Comparison of ENCODE assay signal across 9 cellular contexts in genomic region chr19:52993342-52994178, GRCh38. TPM values are rescaled to one million over a fixed set of nuclear protein-coding genes. Genes with fewer than 3 reads are reported as not detected.
DNase-seq lines count a peak whose midpoint lies in the region; ATAC-seq and TF ChIP-seq lines count a peak whose summit lies in the region.
"Had no signal": no experiment of that assay in that cellular context is flagged by ENCODE, and none has a peak within 500 bp of the region (broad histone marks: within the 10 kb centered on the region; RNA-seq: fewer than 3 reads in every experiment).

No MANE protein-coding gene starts in this region.

- intact Hi-C loops in Calu3 (cut with micrococcal nuclease; ENCODE audit: unreplicated experiment), result no loop called here
- intact Hi-C loops in left colon (cut with DNase I, micrococcal nuclease), result no loop called here

- no TSS peak for BruUV-seq in Calu3 (replicated peaks; lab: Mats Ljungman, UMichigan)

- ATAC-seq in left colon, result peak; percentile 97
- ATAC-seq in HG02884 (IDR thresholded peaks at IDR 0.05; ENCODE audit: unreplicated experiment), result no peak

- H3K27ac Mint-ChIP-seq in Calu3 (ENCODE audit: unreplicated experiment), result no peak overlapping the region
- H3K27ac Mint-ChIP-seq in chondrocyte (ENCODE audit: unreplicated experiment), result peak overlapping the region; percentile 87

- H3K9me3 Mint-ChIP-seq in Calu3 (ENCODE audit: low read depth, unreplicated experiment), result peaks cover 15% of the 10 kb centered on the region
- H3K9me3 Mint-ChIP-seq in chondrocyte (ENCODE audit: low read depth), result no peaks in the 10 kb centered on the region

- H3K36me3 Mint-ChIP-seq in Calu3 (ENCODE audit: insufficient read depth, unreplicated experiment), result peaks cover 12% of the 10 kb centered on the region
- peaks cover 1% of the 10 kb centered on the region for H3K36me3 Mint-ChIP-seq in chondrocyte (ENCODE audit: low read depth)

- peak overlapping the region; percentile 62 for H3K4me3 Mint-ChIP-seq in Calu3 (ENCODE audit: low read depth, unreplicated experiment)
- H3K4me3 Mint-ChIP-seq in chondrocyte (ENCODE audit: unreplicated experiment), result peak overlapping the region; percentile 82

- peaks cover 12% of the 10 kb centered on the region for H3K4me1 Mint-ChIP-seq in Calu3 (ENCODE audit: low read depth, unreplicated experiment)
- H3K4me1 Mint-ChIP-seq in chondrocyte (ENCODE audit: low read depth), result peaks cover 25% of the 10 kb centered on the region

- DNase-seq in Calu3 (peak; percentile 33), NCI-H1092 (lab: John Stamatoyannopoulos, UW) (peak; percentile 40), chondrocyte (ENCODE audit: low spot score) (no peak), left colon (peak; percentile 75 to 83), NCI-H1417 treated with DMSO at 0.1 percent for 48 hours (lab: John Stamatoyannopoulos, UW) (no peak)
- DNase-seq in activated CD4-positive, alpha-beta T cell treated with anti-CD3 and anti-CD28 coated beads for 48 hours, result peak; percentile 87
- peak; percentile 83 for DNase-seq in stimulated activated CD4-positive, alpha-beta T cell treated with anti-CD3 and anti-CD28 coated beads, Interleukin-15, amount 100 ng/mL, for 24 hours

- CTCF ChIA-PET in Calu3 (lab: Charles Lee), result interaction anchor here (0.7 kb wide), 2 partner anchors 126 to 198 kb away, joined by 3 read pairs; no protein-coding TSS in a partner anchor

- peak; percentile 63 for TF ChIP-seq CTCF in Calu3 (IDR thresholded peaks at IDR 0.05; ENCODE audit: unreplicated experiment)
- TF ChIP-seq CTCF in chondrocyte (IDR thresholded peaks at IDR 0.05), result peak; percentile 98

- H3K27me3 Mint-ChIP-seq in Calu3 (ENCODE audit: unreplicated experiment) (no peaks in the 10 kb centered on the region), chondrocyte (ENCODE audit: low read depth) (no peaks in the 10 kb centered on the region)

RNA-seq across cellular contexts. Expression of gene ERVV-1, which starts 20.2 kb away (rescaled TPM):
- total RNA-seq in Calu3 (2022), result not detected in 2 replicates
- total RNA-seq in chondrocyte, result not detected in 3 replicates
- total RNA-seq in left colon, result not detected
- total RNA-seq: HT1080 had no signal

RNA-seq across cellular contexts. Expression of gene ZNF816, which starts 30.9 kb away (rescaled TPM):
- total RNA-seq in Calu3 (2022) (16.5 and 17.5 TPM in 2 replicates), chondrocyte (8.2 to 9.3 TPM (median 8.7 TPM) in 3 replicates), left colon (10 to 100 TPM; 12.8 to 14.2 TPM)
- total RNA-seq: HT1080 had no signal

RNA-seq across cellular contexts. Expression of gene ERVV-2, which starts 51.0 kb away (rescaled TPM):
- total RNA-seq in Calu3 (2022) (not detected in 2 replicates), chondrocyte (not detected in 3 replicates), left colon (not detected)
- total RNA-seq: HT1080 had no signal

Comparison
In these comparisons a context has a peak if more than half of its experiments do, and no peak if none do; other contexts are left out.
1. DNase-seq: peak in Calu3 (single experiment), NCI-H1092 (single experiment), activated CD4-positive, alpha-beta T cell treated with anti-CD3 and anti-CD28 coated beads for 48 hours (single experiment), left colon (2 of 2) and stimulated activated CD4-positive, alpha-beta T cell treated with anti-CD3 and anti-CD28 coated beads, Interleukin-15, amount 100 ng/mL, for 24 hours (single experiment); none in chondrocyte (single experiment) and NCI-H1417 treated with DMSO at 0.1 percent for 48 hours (single experiment).